8 cellular contexts compared by ENCODE assay signal in the genomic region with DNA sequence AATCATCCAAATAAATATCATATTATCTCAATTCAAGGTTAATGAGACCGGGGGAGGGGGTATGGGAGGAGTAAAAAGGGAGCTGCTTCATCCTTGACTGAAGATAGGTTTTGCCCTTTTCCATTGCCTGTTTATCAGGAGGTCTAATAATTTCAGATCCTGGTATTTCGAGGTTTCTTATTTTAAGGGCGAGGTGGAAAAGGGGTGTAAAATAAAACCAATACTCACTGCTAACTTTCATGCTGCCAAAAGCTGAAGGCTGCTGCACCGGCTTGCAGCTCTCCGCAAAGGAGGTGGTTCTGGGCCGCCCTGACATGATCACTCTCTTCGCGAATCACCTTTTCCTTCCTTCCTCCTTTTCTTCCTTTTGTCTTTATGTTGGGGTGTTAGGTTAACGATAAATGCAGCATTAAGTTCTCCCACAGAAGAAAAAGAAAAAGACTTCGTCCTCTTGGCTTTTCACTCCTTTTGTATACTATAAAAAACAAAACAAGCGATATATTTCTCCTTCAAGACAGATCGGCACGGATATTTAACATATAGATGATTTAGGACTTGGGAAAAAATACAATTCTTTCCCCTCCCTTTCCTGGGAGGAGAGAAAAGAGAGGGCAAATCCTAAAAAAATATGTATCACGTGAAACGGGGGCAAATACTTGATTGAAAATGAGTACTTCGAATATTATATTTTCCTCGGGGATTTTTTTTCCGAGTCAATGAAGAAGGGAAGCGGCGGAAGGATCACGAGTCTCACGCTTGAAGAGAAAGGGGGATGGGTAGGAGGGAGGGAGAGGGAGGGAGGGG. TPM values are rescaled to one million over a fixed set of nuclear protein-coding genes. Genes with fewer than 3 reads are reported as not detected.
A peak's percentile ranks its signal among the peaks of the same experiment; 100 is the strongest.
DNase-seq lines count a peak whose midpoint lies in the region; ATAC-seq and TF ChIP-seq lines count a peak whose summit lies in the region.

No MANE protein-coding gene starts in this region.

- no peak overlapping the region for H3K27ac Mint-ChIP-seq in activated CD8-positive, alpha-beta memory T cell treated with anti-CD3 and anti-CD28 coated beads, Interleukin-2, amount 10 ng/mL, durations not matched to agents 7 days and 5 days

- peak; percentile 52 for DNase-seq in activated CD8-positive, alpha-beta memory T cell treated with anti-CD3 and anti-CD28 coated beads, Interleukin-2, amount 10 ng/mL, durations not matched to agents 7 days and 5 days
- no peak for DNase-seq in activated CD8-positive, alpha-beta memory T cell treated with anti-CD3 and anti-CD28 coated beads for 24 hours
- DNase-seq in NCI-H2171 treated with DMSO at 0.1 percent for 48 hours (lab: John Stamatoyannopoulos, UW) (peak; percentile 54), adrenal gland (peak in 6 of 7 donors; percentile 19 to 40 (median 30)), GM10266 (ENCODE audit: extremely low spot score) (no peak)
- DNase-seq in stimulated activated CD4-positive, alpha-beta T cell treated with anti-CD3 and anti-CD28 coated beads, Interleukin-2, amount 100 ng/mL, for 24 hours: peak; percentile 27 to 28

- H3K4me3 Mint-ChIP-seq in activated CD8-positive, alpha-beta memory T cell treated with anti-CD3 and anti-CD28 coated beads, Interleukin-2, amount 10 ng/mL, durations not matched to agents 7 days and 5 days: no peak overlapping the region

- peaks cover 27% of the 10 kb centered on the region for H3K4me1 Mint-ChIP-seq in activated CD8-positive, alpha-beta memory T cell treated with anti-CD3 and anti-CD28 coated beads, Interleukin-2, amount 10 ng/mL, durations not matched to agents 7 days and 5 days

- H3K9ac ChIP-seq in iPS-20b (ENCODE audit: low read depth, low read length): peak overlapping the region; percentile 95

- TF ChIP-seq POLR2A in adrenal gland (IDR thresholded peaks at IDR 0.05): no peak

- ATAC-seq in activated CD8-positive, alpha-beta memory T cell treated with anti-CD3 and anti-CD28 coated beads, Interleukin-2, amount 10 ng/mL, durations not matched to agents 7 days and 5 days: no peak
- no peak for ATAC-seq in HG03442 (IDR thresholded peaks at IDR 0.05; ENCODE audit: unreplicated experiment)

- H3K27me3 ChIP-seq in adrenal gland (no peaks in the 10 kb centered on the region), iPS-20b (ENCODE audit: insufficient read depth, low read length) (no peaks in the 10 kb centered on the region)

- H3K36me3 ChIP-seq in adrenal gland (replicated peaks in 1 of 2): no peaks in the 10 kb centered on the region
- H3K36me3 ChIP-seq in iPS-20b (ENCODE audit: insufficient read depth, low read depth, low read length): peaks cover 6% of the 10 kb centered on the region; the same call in 1 of the 2 replicates

- H3K4me1 ChIP-seq in adrenal gland (replicated peaks in 1 of 2): peaks cover 23 to 58% of the 10 kb centered on the region in 2 donors
- H3K4me1 ChIP-seq in iPS-20b (ENCODE audit: insufficient read depth, low read length): peaks cover 6% of the 10 kb centered on the region; the same call in 1 of the 2 replicates

- H3K27ac ChIP-seq in adrenal gland: peak overlapping the region; percentile 97 to 100 (median 99)
- peak overlapping the region; percentile 75 for H3K27ac ChIP-seq in iPS-20b (ENCODE audit: low read length)

- peaks cover 6% of the 10 kb centered on the region for H3K36me3 Mint-ChIP-seq in activated CD8-positive, alpha-beta memory T cell treated with anti-CD3 and anti-CD28 coated beads, Interleukin-2, amount 10 ng/mL, durations not matched to agents 7 days and 5 days

- no peak for TF ChIP-seq CTCF in adrenal gland (IDR thresholded peaks at IDR 0.05)
- TF ChIP-seq CTCF in GM10266 (IDR thresholded peaks at IDR 0.05; ENCODE audit: control insufficient read depth, insufficient read depth, low read depth, missing control alignments): no peak

- CTCF ChIA-PET in activated CD8-positive, alpha-beta memory T cell treated with anti-CD3 and anti-CD28 coated beads, Interleukin-2, amount 10 ng/mL, durations not matched to agents 7 days and 5 days (lab: Charles Lee): interaction anchor here (1.0 to 1.4 kb wide), 4 partner anchors 41 to 256 kb away, joined by 3 to 4 read pairs (median 3); partner anchors contain the start of gene LRRC58

- 0 to 1% (median 0%) methylated on average over 22 of the region's 22 CpGs for WGBS in adrenal gland, 4 donors

- H3K9me3 ChIP-seq in adrenal gland (replicated peaks in 1 of 3) (no peaks in the 10 kb centered on the region), iPS-20b (ENCODE audit: insufficient read depth, low read depth, low read length) (no peaks in the 10 kb centered on the region)

- no peaks in the 10 kb centered on the region for H3K27me3 Mint-ChIP-seq in activated CD8-positive, alpha-beta memory T cell treated with anti-CD3 and anti-CD28 coated beads, Interleukin-2, amount 10 ng/mL, durations not matched to agents 7 days and 5 days

- peak overlapping the region; percentile 14 to 85 (median 77) for H3K4me3 ChIP-seq in adrenal gland
- H3K4me3 ChIP-seq in iPS-20b (ENCODE audit: low read length): peak overlapping the region; percentile 92

- no peaks in the 10 kb centered on the region for H3K9me3 Mint-ChIP-seq in activated CD8-positive, alpha-beta memory T cell treated with anti-CD3 and anti-CD28 coated beads, Interleukin-2, amount 10 ng/mL, durations not matched to agents 7 days and 5 days (ENCODE audit: low read depth)

- intact Hi-C loops in adrenal gland (cut with DNase I): loop anchor here in 1 of 2 donors (10.0 kb wide), 1 partner anchor 169 kb away; no protein-coding TSS in a partner anchor

RNA-seq across cellular contexts. Expression of gene GSK3B, which starts 0.9 kb away (rescaled TPM):
- total RNA-seq in activated CD8-positive, alpha-beta memory T cell treated with anti-CD3 and anti-CD28 coated beads, Interleukin-2, amount 10 ng/mL, durations not matched to agents 7 days and 5 days: 10 to 100 TPM; 35.1 to 35.9 TPM
- 10 to 100 TPM; 35.1 to 63.7 (median 46.2) TPM for total RNA-seq in adrenal gland
- polyA plus RNA-seq in adrenal gland: 10 to 100 TPM in 2 of 3 donors, 1 to 10 TPM in 1; 10.0 to 38.7 (median 11.3) TPM

Comparison
In these comparisons a context has a peak if more than half of its experiments do, and no peak if none do; other contexts are left out.
1. DNase-seq: peak in activated CD8-positive, alpha-beta memory T cell treated with anti-CD3 and anti-CD28 coated beads, Interleukin-2, amount 10 ng/mL, durations not matched to agents 7 days and 5 days (single experiment), NCI-H2171 treated with DMSO at 0.1 percent for 48 hours (single experiment), adrenal gland (6 of 7) and stimulated activated CD4-positive, alpha-beta T cell treated with anti-CD3 and anti-CD28 coated beads, Interleukin-2, amount 100 ng/mL, for 24 hours (2 of 2); none in activated CD8-positive, alpha-beta memory T cell treated with anti-CD3 and anti-CD28 coated beads for 24 hours (single experiment) and GM10266 (single experiment).